8 cellular contexts compared by ENCODE assay signal in genomic region chr16:1825381-1825863, GRCh38. TPM values are rescaled to one million over a fixed set of nuclear protein-coding genes. Genes with fewer than 3 reads are reported as not detected.
A peak's percentile ranks its signal among the peaks of the same experiment; 100 is the strongest.
DNase-seq lines count a peak whose midpoint lies in the region; ATAC-seq and TF ChIP-seq lines count a peak whose summit lies in the region.

No MANE protein-coding gene starts in this region.

- ATAC-seq in naive thymus-derived CD8-positive, alpha-beta T cell: no peak

- H3K4me1 Mint-ChIP-seq in naive thymus-derived CD8-positive, alpha-beta T cell: peaks cover 13 to 58% (median 39%) of the 10 kb centered on the region in 4 donors

- H3K36me3 Mint-ChIP-seq in naive thymus-derived CD8-positive, alpha-beta T cell: peaks cover 0 to 17% (median 0%) of the 10 kb centered on the region in 3 donors

- peaks cover 23% of the 10 kb centered on the region for H3K4me1 ChIP-seq in colonic mucosa

- H3K27ac ChIP-seq in AG04450 (ENCODE audit: low read depth, low read length) (no peak overlapping the region), KOPT-K1 (ENCODE audit: low read depth, low read length, poor library complexity, severe bottlenecking) (peak overlapping the region; percentile 63), colonic mucosa (peak overlapping the region; percentile 80)

- H3K4me3 ChIP-seq in AG04450 (ENCODE audit: low read depth, low read length) (peak overlapping the region; percentile 96), colonic mucosa (peak overlapping the region; percentile 92)

- CTCF ChIA-PET in AG04450 (lab: Charles Lee): no interaction called here

- no peak for TF ChIP-seq CTCF in AG04450 (IDR thresholded peaks at IDR 0.05; ENCODE audit: low read depth, low read length)
- TF ChIP-seq CTCF in colonic mucosa (IDR thresholded peaks at IDR 0.05): no peak

- POLR2A ChIA-PET in AG04450 (lab: Yijun Ruan, JAX): interaction anchor here (2.6 kb wide), 1 partner anchor 43 kb away, joined by 21 read pairs; the partner anchor contains the start of genes NUBP2 and SPSB3
- POLR2A ChIA-PET in naive thymus-derived CD8-positive, alpha-beta T cell (lab: Charles Lee): interaction anchor here (0.6 to 2.9 kb wide), 5 partner anchors 30 to 329 kb away, joined by 3 to 25 read pairs (median 5); partner anchors contain the start of genes MAPK8IP3, NUBP2 and SPSB3

- peak overlapping the region in 9 of 10 donors; percentile 77 to 95 (median 92) for H3K27ac Mint-ChIP-seq in naive thymus-derived CD8-positive, alpha-beta T cell

- H3K4me3 Mint-ChIP-seq in naive thymus-derived CD8-positive, alpha-beta T cell: peak overlapping the region; percentile 66 to 90 (median 85)

- H3K9me3 Mint-ChIP-seq in naive thymus-derived CD8-positive, alpha-beta T cell: no peaks in the 10 kb centered on the region

- H3K9me3 ChIP-seq in AG04450 (ENCODE audit: control insufficient read depth, insufficient read depth, low read length) (peaks cover 3% of the 10 kb centered on the region; the same call in 1 of the 2 replicates), KOPT-K1 (ENCODE audit: insufficient read depth, low read length, poor library complexity, severe bottlenecking) (no peaks in the 10 kb centered on the region), colonic mucosa (no peaks in the 10 kb centered on the region)

- DNase-seq in AG04450 (ENCODE audit: low read depth, low spot score) (no peak), colonic mucosa (no peak), A172 (ENCODE audit: low spot score) (no peak), NCI-H1417 (lab: John Stamatoyannopoulos, UW) (no peak), DMS 273 treated with DMSO at 0.1 percent for 48 hours (lab: John Stamatoyannopoulos, UW) (no peak)
- DNase-seq in naive thymus-derived CD8-positive, alpha-beta T cell: no peak
- no peak for DNase-seq in stimulated activated CD4-positive, alpha-beta T cell treated with anti-CD3 and anti-CD28 coated beads, Interleukin-15, amount 100 ng/mL, for 24 hours

- H3K27me3 ChIP-seq in AG04450 (ENCODE audit: control insufficient read depth, insufficient read depth, low read length) (no peaks in the 10 kb centered on the region), colonic mucosa (no peaks in the 10 kb centered on the region)

- peaks cover 0 to 3% (median 0%) of the 10 kb centered on the region in 5 donors for H3K27me3 Mint-ChIP-seq in naive thymus-derived CD8-positive, alpha-beta T cell

- H3K36me3 ChIP-seq in KOPT-K1 (ENCODE audit: insufficient read depth, low read length) (peaks cover 24% of the 10 kb centered on the region; the same call in 1 of the 2 replicates), colonic mucosa (peaks cover 8% of the 10 kb centered on the region)

- peak overlapping the region; percentile 68 to 91 for H3K9ac ChIP-seq in colonic mucosa (ENCODE audit: low read depth in 2 of 2, low read length in 2 of 2)

- intact Hi-C loops in colonic mucosa (cut with DNase I): no loop called here

RNA-seq across cellular contexts. Expression of gene HAGH, which starts 1.2 kb away (rescaled TPM):
- polyA plus RNA-seq in AG04450 (2011; rRNA removed): 11.8 and 16.2 TPM in 2 replicates
- polyA minus RNA-seq in AG04450 (2011; rRNA and poly(A)+ RNA removed): 12.9 and 13.7 TPM in 2 replicates
- 10 to 100 TPM; 61.9 to 64.7 TPM for total RNA-seq in colonic mucosa
- total RNA-seq in naive thymus-derived CD8-positive, alpha-beta T cell: 10 to 100 TPM; 65.7 to 67.8 TPM
- polyA plus RNA-seq in naive thymus-derived CD8-positive, alpha-beta T cell: 10 to 100 TPM; 38.7 to 60.0 (median 45.0) TPM
- total RNA-seq in A172 (2014; rRNA removed; shearing (Covaris generic)): 85.2 and 163 TPM in 2 replicates

RNA-seq across cellular contexts. Expression of gene FAHD1, which starts 1.6 kb away (rescaled TPM):
- polyA plus RNA-seq in AG04450 (2011; rRNA removed): 35.2 and 45.4 TPM in 2 replicates
- polyA minus RNA-seq in AG04450 (2011; rRNA and poly(A)+ RNA removed): 17.8 and 18.3 TPM in 2 replicates
- 10 to 100 TPM; 55.5 to 73.9 TPM for total RNA-seq in colonic mucosa
- total RNA-seq in naive thymus-derived CD8-positive, alpha-beta T cell: 10 to 100 TPM; 11.1 to 12.1 TPM
- polyA plus RNA-seq in naive thymus-derived CD8-positive, alpha-beta T cell: 10 to 100 TPM; 20.3 to 34.2 (median 32.6) TPM
- total RNA-seq in A172 (2014; rRNA removed; shearing (Covaris generic)): 77.1 and 89.7 TPM in 2 replicates

RNA-seq across cellular contexts. Expression of gene IGFALS, which starts 31.9 kb away (rescaled TPM):
- polyA plus RNA-seq in AG04450 (2011; rRNA removed): not detected in 2 replicates
- not detected in 2 replicates for polyA minus RNA-seq in AG04450 (2011; rRNA and poly(A)+ RNA removed)
- total RNA-seq in colonic mucosa: 1 to 10 TPM; 5.7 to 7.0 TPM
- 1 to 10 TPM; 1.7 to 2.1 TPM for total RNA-seq in naive thymus-derived CD8-positive, alpha-beta T cell
- not detected for polyA plus RNA-seq in naive thymus-derived CD8-positive, alpha-beta T cell
- total RNA-seq in A172 (2014; rRNA removed; shearing (Covaris generic)): not detected in 2 replicates

RNA-seq across cellular contexts. Expression of gene NUBP2, which starts 42.7 kb away (rescaled TPM):
- 20.0 and 29.2 TPM in 2 replicates for polyA plus RNA-seq in AG04450 (2011; rRNA removed)
- 6.0 and 6.4 TPM in 2 replicates for polyA minus RNA-seq in AG04450 (2011; rRNA and poly(A)+ RNA removed)
- total RNA-seq in colonic mucosa: 10 to 100 TPM; 30.0 to 72.8 TPM
- 10 to 100 TPM; 62.0 to 65.4 TPM for total RNA-seq in naive thymus-derived CD8-positive, alpha-beta T cell
- polyA plus RNA-seq in naive thymus-derived CD8-positive, alpha-beta T cell: 10 to 100 TPM; 87.2 to 90.6 (median 87.3) TPM
- 161 and 195 TPM in 2 replicates for total RNA-seq in A172 (2014; rRNA removed; shearing (Covaris generic))

RNA-seq across cellular contexts. Expression of gene SPSB3, which starts 43.1 kb away (rescaled TPM):
- 11.0 and 13.3 TPM in 2 replicates for polyA plus RNA-seq in AG04450 (2011; rRNA removed)
- 8.1 and 8.4 TPM in 2 replicates for polyA minus RNA-seq in AG04450 (2011; rRNA and poly(A)+ RNA removed)
- total RNA-seq in colonic mucosa: 10 to 100 TPM; 32.7 to 35.9 TPM
- 100 to 1,000 TPM; 120 to 123 TPM for total RNA-seq in naive thymus-derived CD8-positive, alpha-beta T cell
- 10 to 100 TPM; 38.0 to 42.0 (median 40.8) TPM for polyA plus RNA-seq in naive thymus-derived CD8-positive, alpha-beta T cell
- total RNA-seq in A172 (2014; rRNA removed; shearing (Covaris generic)): 36.7 and 37.9 TPM in 2 replicates
